Comparison of ENCODE assay signal across 35 cellular contexts in genomic region chr5:56801256-56801655, GRCh38.
"Had no signal": no experiment of that assay in that cellular context is flagged by ENCODE, and none has a peak within 500 bp of the region (broad histone marks: within the 10 kb centered on the region; RNA-seq: fewer than 3 reads in every experiment).

No MANE protein-coding gene starts in this region.

- H3K27ac ChIP-seq: KMS-11 had no signal

- H3K4me3 ChIP-seq: MG63 had no signal

- H3K27me3 ChIP-seq: MG63 had no signal

- H3K9me3 ChIP-seq: MG63 had no signal

- H3K36me3 ChIP-seq: MG63 had no signal

- DNase-seq: Karpas-422, Kasumi-1, KBM-7, KG1, MG63, MM.1S, MV-4-11, NCI-H1048, NCI-H1092, NCI-H1092 treated with DMSO at 0.1 percent for 48 hours, NCI-H1105, NCI-H1105 treated with DMSO at 0.1 percent for 48 hours, NCI-H1417, NCI-H1417 treated with DMSO at 0.1 percent for 48 hours, NCI-H1436, NCI-H1436 treated with DMSO at 0.1 percent for 48 hours, NCI-H146, NCI-H1694, NCI-H1694 treated with DMSO at 0.1 percent for 48 hours, NCI-H187, NCI-H187 treated with DMSO at 0.1 percent for 48 hours, NCI-H1930, NCI-H2029, NCI-H2029 treated with DMSO at 0.1 percent for 48 hours, NCI-H2081, NCI-H2081 treated with DMSO at 0.1 percent for 48 hours, NCI-H2107, NCI-H2171, NCI-H2171 treated with DMSO at 0.1 percent for 48 hours, NCI-H2227 treated with DMSO at 0.1 percent for 48 hours, NCI-H226, NCI-H345, NCI-H446, NCI-H446 treated with DMSO at 0.1 percent for 48 hours had no signal
